Comparison of ENCODE assay signal across 16 cellular contexts in the genomic region with DNA sequence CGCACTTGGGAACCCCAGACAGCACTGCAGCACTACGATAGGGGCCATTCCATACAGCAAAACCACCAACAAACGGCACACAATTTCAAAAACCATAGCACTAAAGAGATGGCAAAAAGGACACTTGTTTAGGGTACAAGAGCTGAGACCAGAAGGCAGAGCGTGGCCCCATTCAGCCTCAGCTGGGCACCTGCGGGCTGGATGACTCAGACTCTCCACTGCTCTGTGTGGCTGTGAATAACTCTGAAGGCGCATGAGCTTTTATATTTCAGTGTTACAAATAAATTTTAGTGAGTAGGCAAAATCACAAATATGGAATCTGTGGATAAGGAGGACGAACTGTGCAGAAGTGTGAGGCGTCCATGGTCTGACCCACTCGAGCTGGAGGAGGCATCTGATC.
"Had no signal": no experiment of that assay in that cellular context is flagged by ENCODE, and none has a peak within 500 bp of the region (broad histone marks: within the 10 kb centered on the region; RNA-seq: fewer than 3 reads in every experiment).

No MANE protein-coding gene starts in this region.

- H3K36me3 ChIP-seq: heart left ventricle, ovary, right atrium auricular region, transverse colon had no signal

- H3K27me3 ChIP-seq: ovary, right atrium auricular region, testis, transverse colon had no signal

- H3K27ac ChIP-seq: coronary artery, heart left ventricle, ovary, right atrium auricular region, testis, transverse colon had no signal

- DNase-seq: effector CD4-positive, alpha-beta T cell; heart left ventricle; islet precursor cell; natural killer cell; nucleus accumbens; ovary; stimulated activated CD4-positive, alpha-beta T cell treated with anti-CD3 and anti-CD28 coated beads, Interleukin-4, amount 100 ng/mL, for 24 hours; testis; transverse colon had no signal

- H3K4me1 Mint-ChIP-seq: natural killer cell; stimulated activated memory B cell treated with anti-CD40 and anti-IgM and Interleukin-4, amounts not matched to agents 10 μg/mL and 1 μg/mL and 100 μg/mL, for 72 hours had no signal

- H3K27ac Mint-ChIP-seq: natural killer cell; stimulated activated memory B cell treated with anti-CD40 and anti-IgM and Interleukin-4, amounts not matched to agents 10 μg/mL and 1 μg/mL and 100 μg/mL, for 72 hours; stimulated activated naive CD8-positive, alpha-beta T cell treated with anti-CD3 and anti-CD28 coated beads, Interleukin-15, Interleukin-2, amounts not matched to agents 100 ng/mL and 50 ng/mL, for 24 hours had no signal

- H3K9me3 ChIP-seq: ovary, testis had no signal

- H3K36me3 Mint-ChIP-seq: natural killer cell; stimulated activated memory B cell treated with anti-CD40 and anti-IgM and Interleukin-4, amounts not matched to agents 10 μg/mL and 1 μg/mL and 100 μg/mL, for 72 hours had no signal

- H3K4me3 Mint-ChIP-seq: natural killer cell; neural crest cell; stimulated activated memory B cell treated with anti-CD40 and anti-IgM and Interleukin-4, amounts not matched to agents 10 μg/mL and 1 μg/mL and 100 μg/mL, for 72 hours; stimulated activated naive CD8-positive, alpha-beta T cell treated with anti-CD3 and anti-CD28 coated beads, Interleukin-15, Interleukin-2, amounts not matched to agents 100 ng/mL and 50 ng/mL, for 24 hours had no signal

- H3K4me1 ChIP-seq: heart left ventricle, right atrium auricular region, testis, transverse colon had no signal

- H3K4me3 ChIP-seq: coronary artery, heart left ventricle, ovary, right atrium auricular region, testis, transverse colon had no signal

- ATAC-seq: esophagus mucosa; heart left ventricle; left lobe of liver; natural killer cell; stimulated activated memory B cell treated with anti-CD40 and anti-IgM and Interleukin-4, amounts not matched to agents 10 μg/mL and 1 μg/mL and 100 μg/mL, for 72 hours had no signal
